ENCODE assay signal across 32 cellular contexts in genomic region chr6:142501795-142502194, GRCh38.
"Had no signal": no experiment of that assay in that cellular context is flagged by ENCODE, and none has a peak within 500 bp of the region (broad histone marks: within the 10 kb centered on the region; RNA-seq: fewer than 3 reads in every experiment).

No MANE protein-coding gene starts in this region.

- H3K4me1 ChIP-seq: adrenal gland, ascending aorta, body of pancreas, breast epithelium had no signal

- H3K36me3 ChIP-seq: adrenal gland, ascending aorta, brain microvascular endothelial cell, breast epithelium, cardiac muscle cell had no signal

- FAIRE-seq: astrocyte, bronchial epithelial cell had no signal

- H3K4me3 ChIP-seq: adrenal gland, ascending aorta, body of pancreas, breast epithelium, cardiac muscle cell had no signal

- H3K27ac ChIP-seq: adrenal gland, ascending aorta, body of pancreas, brain microvascular endothelial cell, breast epithelium, cardiac muscle cell had no signal

- DNase-seq: activated effector memory CD4-positive, alpha-beta T cell treated with anti-CD3 and anti-CD28 coated beads, Interleukin-2, amount 50 U/mL, for 16 hours; activated effector memory CD4-positive, alpha-beta T cell treated with Interleukin-2 at 50 U/mL for 16 hours; activated gamma-delta T cell; activated gamma-delta T cell treated with Interleukin-2 at 50 U/mL for 16 hours; activated naive CD4-positive, alpha-beta T cell; activated naive CD4-positive, alpha-beta T cell treated with anti-CD3 and anti-CD28 coated beads for 36 hours; activated naive CD4-positive, alpha-beta T cell treated with anti-CD3 and anti-CD28 coated beads, Interleukin-2, amount 10 ng/mL, durations not matched to agents 7 days and 5 days; activated naive CD4-positive, alpha-beta T cell treated with anti-CD3 and anti-CD28 coated beads, Interleukin-2, amount 50 U/mL, for 16 hours; activated naive CD4-positive, alpha-beta T cell treated with Interleukin-2 at 50 U/mL for 16 hours; activated naive CD8-positive, alpha-beta T cell treated with anti-CD3 and anti-CD28 coated beads for 36 hours; activated naive CD8-positive, alpha-beta T cell treated with anti-CD3 and anti-CD28 coated beads, Interleukin-2, amount 10 ng/mL, durations not matched to agents 7 days and 5 days; activated naive CD8-positive, alpha-beta T cell treated with anti-CD3 and anti-CD28 coated beads, Interleukin-2, amount 50 U/mL, for 24 hours; activated T-cell treated with anti-CD3 and anti-CD28 coated beads, Interleukin-2, amount 50 U/mL, for 4 hours; activated T-cell treated with anti-CD3 and anti-CD28 coated beads, Interleukin-2, amount 50 U/mL, for 48 hours; activated T-cell treated with anti-CD3 and anti-CD28 coated beads, Interleukin-2, amount 50 U/mL, for 72 hours; adrenal gland; amniotic stem cell; amygdala; anterior cingulate cortex; aorta; body of pancreas; brain microvascular endothelial cell; caudate nucleus; central memory CD4-positive, alpha-beta T cell; cerebellar nuclear complex had no signal

- ATAC-seq: activated naive CD4-positive, alpha-beta T cell treated with anti-CD3 and anti-CD28 coated beads, Interleukin-2, amount 50 U/mL, for 72 hours; activated naive CD8-positive, alpha-beta T cell treated with anti-CD3 and anti-CD28 coated beads, Interleukin-2, amount 50 U/mL, for 24 hours; activated T-cell treated with anti-CD3 and anti-CD28 coated beads, Interleukin-2, amount 50 U/mL, for 4 hours; activated T-cell treated with anti-CD3 and anti-CD28 coated beads, Interleukin-2, amount 50 U/mL, for 72 hours; activated T-helper 17 cell treated with anti-CD3 and anti-CD28 coated beads, Interleukin-2, amount 50 U/mL, for 72 hours; body of pancreas had no signal

- H3K9me3 ChIP-seq: adrenal gland had no signal

- H3K27me3 ChIP-seq: adrenal gland, ascending aorta, body of pancreas, brain microvascular endothelial cell, breast epithelium, cardiac muscle cell had no signal
